ENCODE assay signal across 16 cellular contexts in genomic region chr1:234909307-234909706, GRCh38.
A peak's percentile ranks its signal among the peaks of the same experiment; 100 is the strongest.
DNase-seq lines count a peak whose midpoint lies in the region; ATAC-seq and TF ChIP-seq lines count a peak whose summit lies in the region.
"Had no signal": no experiment of that assay in that cellular context is flagged by ENCODE, and none has a peak within 500 bp of the region (broad histone marks: within the 10 kb centered on the region; RNA-seq: fewer than 3 reads in every experiment).

No MANE protein-coding gene starts in this region.

- intact Hi-C loops in mucosa of descending colon (cut with DNase I, micrococcal nuclease) = no loop called here

- H3K27me3 Mint-ChIP-seq in activated naive CD4-positive, alpha-beta T cell treated with anti-CD3 and anti-CD28 coated beads, Interleukin-2, amount 50 U/mL, for 24 hours = no peaks in the 10 kb centered on the region
- H3K27me3 Mint-ChIP-seq in activated naive CD4-positive, alpha-beta T cell treated with anti-CD3 and anti-CD28 coated beads, Interleukin-2, amount 10 ng/mL, durations not matched to agents 7 days and 5 days = no peaks in the 10 kb centered on the region
- peaks cover 10% of the 10 kb centered on the region for H3K27me3 Mint-ChIP-seq in endothelial cell (ENCODE audit: unreplicated experiment)
- H3K27me3 Mint-ChIP-seq: B cell; CD4-positive, alpha-beta T cell had no signal

- peaks cover 12% of the 10 kb centered on the region for H3K4me1 ChIP-seq in mucosa of descending colon (ENCODE audit: low read depth)

- no peaks in the 10 kb centered on the region for H3K36me3 Mint-ChIP-seq in activated naive CD4-positive, alpha-beta T cell treated with anti-CD3 and anti-CD28 coated beads, Interleukin-2, amount 50 U/mL, for 24 hours
- no peaks in the 10 kb centered on the region for H3K36me3 Mint-ChIP-seq in activated naive CD4-positive, alpha-beta T cell treated with anti-CD3 and anti-CD28 coated beads, Interleukin-2, amount 10 ng/mL, durations not matched to agents 7 days and 5 days
- no peaks in the 10 kb centered on the region for H3K36me3 Mint-ChIP-seq in endothelial cell (ENCODE audit: low read depth, unreplicated experiment)
- H3K36me3 Mint-ChIP-seq in stimulated activated effector memory CD8-positive, alpha-beta T cell treated with anti-CD3 and anti-CD28 coated beads, Interleukin-12 subunit alpha, Interleukin-12 subunit beta, amount 100 ng/mL, for 72 hours = no peaks in the 10 kb centered on the region

- TF ChIP-seq CTCF in endothelial cell (IDR thresholded peaks at IDR 0.05; ENCODE audit: unreplicated experiment) (no peak), mucosa of descending colon (IDR thresholded peaks at IDR 0.05) (no peak)

- H3K27ac Mint-ChIP-seq in activated naive CD4-positive, alpha-beta T cell treated with anti-CD3 and anti-CD28 coated beads, Interleukin-2, amount 50 U/mL, for 24 hours = peak overlapping the region; percentile 15
- no peak overlapping the region for H3K27ac Mint-ChIP-seq in activated naive CD4-positive, alpha-beta T cell treated with anti-CD3 and anti-CD28 coated beads, Interleukin-2, amount 10 ng/mL, durations not matched to agents 7 days and 5 days
- peak overlapping the region; percentile 43 for H3K27ac Mint-ChIP-seq in endothelial cell (ENCODE audit: unreplicated experiment)
- no peak overlapping the region for H3K27ac Mint-ChIP-seq in stimulated activated effector memory CD8-positive, alpha-beta T cell treated with anti-CD3 and anti-CD28 coated beads, Interleukin-12 subunit alpha, Interleukin-12 subunit beta, amount 100 ng/mL, for 72 hours
- H3K27ac Mint-ChIP-seq: B cell; CD4-positive, alpha-beta T cell; HFFc6 had no signal

- no peaks in the 10 kb centered on the region for H3K9me3 Mint-ChIP-seq in activated naive CD4-positive, alpha-beta T cell treated with anti-CD3 and anti-CD28 coated beads, Interleukin-2, amount 50 U/mL, for 24 hours
- no peaks in the 10 kb centered on the region for H3K9me3 Mint-ChIP-seq in activated naive CD4-positive, alpha-beta T cell treated with anti-CD3 and anti-CD28 coated beads, Interleukin-2, amount 10 ng/mL, durations not matched to agents 7 days and 5 days
- no peaks in the 10 kb centered on the region for H3K9me3 Mint-ChIP-seq in endothelial cell (ENCODE audit: unreplicated experiment)
- no peaks in the 10 kb centered on the region for H3K9me3 Mint-ChIP-seq in stimulated activated effector memory CD8-positive, alpha-beta T cell treated with anti-CD3 and anti-CD28 coated beads, Interleukin-12 subunit alpha, Interleukin-12 subunit beta, amount 100 ng/mL, for 72 hours
- H3K9me3 Mint-ChIP-seq: CD4-positive, alpha-beta T cell; HFFc6 had no signal

- DNase-seq in activated naive CD4-positive, alpha-beta T cell treated with anti-CD3 and anti-CD28 coated beads, Interleukin-2, amount 10 ng/mL, durations not matched to agents 7 days and 5 days = no peak
- DNase-seq in endothelial cell (ENCODE audit: low spot score) (no peak), mucosa of descending colon (no peak), NCI-H82 (lab: John Stamatoyannopoulos, UW) (no peak), NCI-H510A treated with DMSO at 0.1 percent for 48 hours (lab: John Stamatoyannopoulos, UW) (no peak)
- DNase-seq in stimulated activated effector memory CD8-positive, alpha-beta T cell treated with anti-CD3 and anti-CD28 coated beads, Interleukin-12 subunit alpha, Interleukin-12 subunit beta, amount 100 ng/mL, for 72 hours (ENCODE audit: low spot score in 2 of 2) = no peak
- DNase-seq: C1 segment of cervical spinal cord; CD4-positive, alpha-beta T cell; COR-L47; DND-41; GDM1; HCEC 1CT; HFFc6 had no signal

- CTCF ChIA-PET in activated naive CD4-positive, alpha-beta T cell treated with anti-CD3 and anti-CD28 coated beads, Interleukin-2, amount 10 ng/mL, durations not matched to agents 7 days and 5 days (lab: Charles Lee) = no interaction called here

- H3K4me3 Mint-ChIP-seq in activated naive CD4-positive, alpha-beta T cell treated with anti-CD3 and anti-CD28 coated beads, Interleukin-2, amount 50 U/mL, for 24 hours = no peak overlapping the region
- no peak overlapping the region for H3K4me3 Mint-ChIP-seq in activated naive CD4-positive, alpha-beta T cell treated with anti-CD3 and anti-CD28 coated beads, Interleukin-2, amount 10 ng/mL, durations not matched to agents 7 days and 5 days
- no peak overlapping the region for H3K4me3 Mint-ChIP-seq in endothelial cell (ENCODE audit: unreplicated experiment)
- H3K4me3 Mint-ChIP-seq in stimulated activated effector memory CD8-positive, alpha-beta T cell treated with anti-CD3 and anti-CD28 coated beads, Interleukin-12 subunit alpha, Interleukin-12 subunit beta, amount 100 ng/mL, for 72 hours = no peak overlapping the region
- H3K4me3 Mint-ChIP-seq: B cell; CD4-positive, alpha-beta T cell; HFFc6 had no signal

- no peaks in the 10 kb centered on the region for H3K36me3 ChIP-seq in mucosa of descending colon (ENCODE audit: low read depth)

- no peak overlapping the region for H3K4me3 ChIP-seq in mucosa of descending colon

- ATAC-seq in mucosa of descending colon (peak; percentile 58), GM21717 (IDR thresholded peaks at IDR 0.05; ENCODE audit: unreplicated experiment) (no peak)
- no peak for ATAC-seq in stimulated activated effector memory CD8-positive, alpha-beta T cell treated with anti-CD3 and anti-CD28 coated beads, Interleukin-12 subunit alpha, Interleukin-12 subunit beta, amount 100 ng/mL, for 72 hours

- no peaks in the 10 kb centered on the region for H3K9me3 ChIP-seq in mucosa of descending colon

- H3K4me1 Mint-ChIP-seq in activated naive CD4-positive, alpha-beta T cell treated with anti-CD3 and anti-CD28 coated beads, Interleukin-2, amount 50 U/mL, for 24 hours = peaks cover 29% of the 10 kb centered on the region
- peaks cover 25% of the 10 kb centered on the region for H3K4me1 Mint-ChIP-seq in activated naive CD4-positive, alpha-beta T cell treated with anti-CD3 and anti-CD28 coated beads, Interleukin-2, amount 10 ng/mL, durations not matched to agents 7 days and 5 days
- H3K4me1 Mint-ChIP-seq in endothelial cell (ENCODE audit: unreplicated experiment) = peaks cover 43% of the 10 kb centered on the region
- H3K4me1 Mint-ChIP-seq in stimulated activated effector memory CD8-positive, alpha-beta T cell treated with anti-CD3 and anti-CD28 coated beads, Interleukin-12 subunit alpha, Interleukin-12 subunit beta, amount 100 ng/mL, for 72 hours = peaks cover 41% of the 10 kb centered on the region

Comparison
In these comparisons a context has a peak if more than half of its experiments do, and no peak if none do; other contexts are left out.
1. H3K27ac Mint-ChIP-seq: peak in activated naive CD4-positive, alpha-beta T cell treated with anti-CD3 and anti-CD28 coated beads, Interleukin-2, amount 50 U/mL, for 24 hours (single experiment) and endothelial cell (single experiment); none in activated naive CD4-positive, alpha-beta T cell treated with anti-CD3 and anti-CD28 coated beads, Interleukin-2, amount 10 ng/mL, durations not matched to agents 7 days and 5 days (single experiment) and stimulated activated effector memory CD8-positive, alpha-beta T cell treated with anti-CD3 and anti-CD28 coated beads, Interleukin-12 subunit alpha, Interleukin-12 subunit beta, amount 100 ng/mL, for 72 hours (single experiment).